23 cellular contexts compared by ENCODE assay signal in genomic region chr10:127984944-127985343, GRCh38.
DNase-seq lines count a peak whose midpoint lies in the region; ATAC-seq and TF ChIP-seq lines count a peak whose summit lies in the region.
"Had no signal": no experiment of that assay in that cellular context is flagged by ENCODE, and none has a peak within 500 bp of the region (broad histone marks: within the 10 kb centered on the region; RNA-seq: fewer than 3 reads in every experiment).

No MANE protein-coding gene starts in this region.

- H3K27me3 ChIP-seq in sigmoid colon: no peaks in the 10 kb centered on the region
- H3K27me3 ChIP-seq: BE2C; BLaER1 treated with 17β-estradiol and CSF1 and Interleukin-3, amounts not matched to agents 10 nM and 100 nM had no signal

- peaks cover 0 to 2% of the 10 kb centered on the region in 2 donors for H3K27me3 Mint-ChIP-seq in natural killer cell treated with Interleukin-12 subunit alpha and Interleukin-12 subunit beta and Interleukin-15 and Interleukin-18, amount 100 ng/mL, for 72 hours
- no peaks in the 10 kb centered on the region for H3K27me3 Mint-ChIP-seq in natural killer cell (ENCODE audit: low read depth in 2 of 2)
- H3K27me3 Mint-ChIP-seq in activated CD4-positive, alpha-beta T cell treated with anti-CD3 and anti-CD28 coated beads, Interleukin-2, amount 10 ng/mL, durations not matched to agents 7 days and 5 days: no peaks in the 10 kb centered on the region
- H3K27me3 Mint-ChIP-seq: CD4-positive, alpha-beta memory T cell had no signal

- peak overlapping the region; percentile 56 for H3K4me3 Mint-ChIP-seq in natural killer cell treated with Interleukin-12 subunit alpha and Interleukin-12 subunit beta and Interleukin-15 and Interleukin-18, amount 100 ng/mL, for 72 hours
- no peak overlapping the region for H3K4me3 Mint-ChIP-seq in natural killer cell
- H3K4me3 Mint-ChIP-seq in activated CD4-positive, alpha-beta T cell treated with anti-CD3 and anti-CD28 coated beads, Interleukin-2, amount 10 ng/mL, durations not matched to agents 7 days and 5 days: no peak overlapping the region
- H3K4me3 Mint-ChIP-seq: CD14-positive monocyte; CD4-positive, alpha-beta memory T cell; HFFc6 had no signal

- peaks cover 6% of the 10 kb centered on the region for H3K36me3 Mint-ChIP-seq in natural killer cell treated with Interleukin-12 subunit alpha and Interleukin-12 subunit beta and Interleukin-15 and Interleukin-18, amount 100 ng/mL, for 72 hours
- no peaks in the 10 kb centered on the region for H3K36me3 Mint-ChIP-seq in natural killer cell
- no peaks in the 10 kb centered on the region for H3K36me3 Mint-ChIP-seq in activated CD4-positive, alpha-beta T cell treated with anti-CD3 and anti-CD28 coated beads, Interleukin-2, amount 10 ng/mL, durations not matched to agents 7 days and 5 days (ENCODE audit: low read depth)
- H3K36me3 Mint-ChIP-seq: CD4-positive, alpha-beta memory T cell had no signal

- H3K27ac ChIP-seq in sigmoid colon: no peak overlapping the region
- H3K27ac ChIP-seq: A549; BLaER1 treated with 17β-estradiol and CSF1 and Interleukin-3, amounts not matched to agents 10 nM and 100 nM had no signal

- H3K4me1 ChIP-seq in sigmoid colon: no peaks in the 10 kb centered on the region
- H3K4me1 ChIP-seq: A549, BE2C, HAP-1 had no signal

- intact Hi-C loops in natural killer cell (cut with micrococcal nuclease): no loop called here
- intact Hi-C loops in sigmoid colon (cut with DNase I): no loop called here

- H3K36me3 ChIP-seq in sigmoid colon: no peaks in the 10 kb centered on the region
- H3K36me3 ChIP-seq: BE2C, HAP-1 had no signal

- peak; percentile 41 for DNase-seq in activated effector memory CD4-positive, alpha-beta T cell treated with anti-CD3 and anti-CD28 coated beads, Interleukin-2, amount 50 U/mL, for 16 hours
- DNase-seq in activated effector memory CD4-positive, alpha-beta T cell treated with Interleukin-2 at 50 U/mL for 16 hours: no peak
- DNase-seq in natural killer cell treated with Interleukin-12 subunit alpha and Interleukin-12 subunit beta and Interleukin-15 and Interleukin-18, amount 100 ng/mL, for 72 hours (ENCODE audit: low spot score): no peak
- DNase-seq in natural killer cell (no peak), sigmoid colon (peak; percentile 15), inferior parietal cortex (ENCODE audit: extremely low spot score) (no peak)
- DNase-seq in activated CD4-positive, alpha-beta T cell treated with anti-CD3 and anti-CD28 coated beads, Interleukin-2, amount 10 ng/mL, durations not matched to agents 7 days and 5 days: no peak
- DNase-seq: 8988T; ACHN; AML-193; BE2C; Calu3; CD4-positive, alpha-beta memory T cell; COR-L47; DMS53; DMS79 treated with DMSO at 0.1 percent for 48 hours; GF-D8; GOT3; HFFc6 had no signal

- H3K9me3 Mint-ChIP-seq in natural killer cell treated with Interleukin-12 subunit alpha and Interleukin-12 subunit beta and Interleukin-15 and Interleukin-18, amount 100 ng/mL, for 72 hours: peaks cover 2% of the 10 kb centered on the region
- no peaks in the 10 kb centered on the region for H3K9me3 Mint-ChIP-seq in natural killer cell
- peaks cover 4% of the 10 kb centered on the region for H3K9me3 Mint-ChIP-seq in activated CD4-positive, alpha-beta T cell treated with anti-CD3 and anti-CD28 coated beads, Interleukin-2, amount 10 ng/mL, durations not matched to agents 7 days and 5 days

- no peak for ATAC-seq in natural killer cell treated with Interleukin-12 subunit alpha and Interleukin-12 subunit beta and Interleukin-15 and Interleukin-18, amount 100 ng/mL, for 72 hours
- no peak for ATAC-seq in natural killer cell
- ATAC-seq: A549 had no signal

- WGBS in sigmoid colon, 2 donors: 92 to 93% methylated on average over 6 of the region's 6 CpGs

- peaks cover 0 to 4% (median 0%) of the 10 kb centered on the region in 4 donors for H3K9me3 ChIP-seq in sigmoid colon
- H3K9me3 ChIP-seq: BE2C, HAP-1 had no signal

- H3K4me1 Mint-ChIP-seq in natural killer cell treated with Interleukin-12 subunit alpha and Interleukin-12 subunit beta and Interleukin-15 and Interleukin-18, amount 100 ng/mL, for 72 hours (ENCODE audit: low read depth in 2 of 2): peaks cover 47 to 56% of the 10 kb centered on the region in 2 donors
- peaks cover 4 to 17% of the 10 kb centered on the region in 2 donors for H3K4me1 Mint-ChIP-seq in natural killer cell
- H3K4me1 Mint-ChIP-seq in activated CD4-positive, alpha-beta T cell treated with anti-CD3 and anti-CD28 coated beads, Interleukin-2, amount 10 ng/mL, durations not matched to agents 7 days and 5 days: peaks cover 26% of the 10 kb centered on the region

- peak overlapping the region; percentile 88 to 96 for H3K27ac Mint-ChIP-seq in natural killer cell treated with Interleukin-12 subunit alpha and Interleukin-12 subunit beta and Interleukin-15 and Interleukin-18, amount 100 ng/mL, for 72 hours
- H3K27ac Mint-ChIP-seq in natural killer cell: peak overlapping the region in 1 of 2 donors; percentile 37
- no peak overlapping the region for H3K27ac Mint-ChIP-seq in activated CD4-positive, alpha-beta T cell treated with anti-CD3 and anti-CD28 coated beads, Interleukin-2, amount 10 ng/mL, durations not matched to agents 7 days and 5 days
- H3K27ac Mint-ChIP-seq: CD4-positive, alpha-beta memory T cell; HFFc6 had no signal

- TF ChIP-seq POLR2A in sigmoid colon (IDR thresholded peaks at IDR 0.05): no peak

- CTCF ChIA-PET in activated CD4-positive, alpha-beta T cell treated with anti-CD3 and anti-CD28 coated beads, Interleukin-2, amount 10 ng/mL, durations not matched to agents 7 days and 5 days (lab: Charles Lee): interaction anchor here (1.0 kb wide), 1 partner anchor 78 kb away, joined by 3 read pairs; the partner anchor contains the start of gene PTPRE

- no peak overlapping the region for H3K4me3 ChIP-seq in sigmoid colon
- H3K4me3 ChIP-seq: A549; BLaER1 treated with 17β-estradiol and CSF1 and Interleukin-3, amounts not matched to agents 10 nM and 100 nM; HAP-1 had no signal

- TF ChIP-seq CTCF in natural killer cell (IDR thresholded peaks at IDR 0.05) (no peak), sigmoid colon (IDR thresholded peaks at IDR 0.05) (no peak)

- no peak for TF ChIP-seq EP300 in sigmoid colon (IDR thresholded peaks at IDR 0.05)

- POLR2A ChIA-PET in activated CD4-positive, alpha-beta T cell treated with anti-CD3 and anti-CD28 coated beads, Interleukin-2, amount 10 ng/mL, durations not matched to agents 7 days and 5 days (lab: Charles Lee): no interaction called here

Comparison
In these comparisons a context has a peak if more than half of its experiments do, and no peak if none do; other contexts are left out.
1. DNase-seq: peak in activated effector memory CD4-positive, alpha-beta T cell treated with anti-CD3 and anti-CD28 coated beads, Interleukin-2, amount 50 U/mL, for 16 hours (single experiment) and sigmoid colon (single experiment); none in activated effector memory CD4-positive, alpha-beta T cell treated with Interleukin-2 at 50 U/mL for 16 hours (single experiment), natural killer cell treated with Interleukin-12 subunit alpha and Interleukin-12 subunit beta and Interleukin-15 and Interleukin-18, amount 100 ng/mL, for 72 hours (single experiment), natural killer cell (single experiment), inferior parietal cortex (single experiment) and activated CD4-positive, alpha-beta T cell treated with anti-CD3 and anti-CD28 coated beads, Interleukin-2, amount 10 ng/mL, durations not matched to agents 7 days and 5 days (single experiment).